26 cellular contexts compared by ENCODE assay signal in the genomic region with DNA sequence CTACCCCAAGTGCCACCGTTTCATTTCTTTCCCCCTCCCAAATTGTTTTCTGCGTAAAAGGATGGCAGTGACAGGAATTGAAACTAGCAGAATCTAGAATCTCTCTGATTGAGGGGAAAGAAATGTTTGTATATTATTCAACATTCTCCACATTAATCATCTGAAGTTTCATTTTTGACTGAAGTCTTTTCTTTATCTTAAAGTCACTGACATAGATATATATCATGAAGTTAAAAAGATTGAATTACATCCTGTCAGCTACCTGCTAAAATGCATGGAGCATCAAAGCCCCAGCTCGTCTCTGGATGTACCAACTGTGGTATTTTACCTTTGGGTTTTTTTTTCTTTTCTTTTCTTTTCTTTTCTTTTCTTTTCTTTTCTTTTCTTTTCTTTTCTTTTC.
DNase-seq lines count a peak whose midpoint lies in the region; ATAC-seq and TF ChIP-seq lines count a peak whose summit lies in the region.
"Had no signal": no experiment of that assay in that cellular context is flagged by ENCODE, and none has a peak within 500 bp of the region (broad histone marks: within the 10 kb centered on the region; RNA-seq: fewer than 3 reads in every experiment).

No MANE protein-coding gene starts in this region.

- H3K27ac ChIP-seq in prostate gland, result no peak overlapping the region
- H3K27ac ChIP-seq: BLaER1 had no signal

- POLR2A ChIA-PET in activated CD8-positive, alpha-beta T cell treated with anti-CD3 and anti-CD28 coated beads for 36 hours (lab: Charles Lee), result no interaction called here
- POLR2A ChIA-PET in activated CD8-positive, alpha-beta T cell treated with anti-CD3 and anti-CD28 coated beads, Interleukin-2, amount 10 ng/mL, durations not matched to agents 7 days and 5 days (lab: Charles Lee), result no interaction called here

- CTCF ChIA-PET in activated CD8-positive, alpha-beta T cell treated with anti-CD3 and anti-CD28 coated beads for 36 hours (lab: Charles Lee), result no interaction called here
- CTCF ChIA-PET in activated CD8-positive, alpha-beta T cell treated with anti-CD3 and anti-CD28 coated beads, Interleukin-2, amount 10 ng/mL, durations not matched to agents 7 days and 5 days (lab: Charles Lee), result no interaction called here
- CTCF ChIA-PET in activated naive CD4-positive, alpha-beta T cell treated with anti-CD3 and anti-CD28 coated beads for 36 hours (lab: Charles Lee), result no interaction called here

- peak overlapping the region; percentile 2 for H3K27ac Mint-ChIP-seq in activated CD8-positive, alpha-beta T cell treated with anti-CD3 and anti-CD28 coated beads for 36 hours
- no peak overlapping the region for H3K27ac Mint-ChIP-seq in activated CD8-positive, alpha-beta T cell treated with anti-CD3 and anti-CD28 coated beads, Interleukin-2, amount 10 ng/mL, durations not matched to agents 7 days and 5 days
- no peak overlapping the region for H3K27ac Mint-ChIP-seq in activated naive CD4-positive, alpha-beta T cell treated with anti-CD3 and anti-CD28 coated beads for 36 hours
- H3K27ac Mint-ChIP-seq in stimulated activated naive CD8-positive, alpha-beta T cell treated with anti-CD3 and anti-CD28 coated beads, Interleukin-15, amount 100 ng/mL, for 72 hours, result no peak overlapping the region
- no peak overlapping the region for H3K27ac Mint-ChIP-seq in activated T-helper 17 cell treated with anti-CD3 and anti-CD28 coated beads, Interleukin-2, amount 50 U/mL, for 72 hours
- H3K27ac Mint-ChIP-seq: CD14-positive monocyte; CD4-positive, alpha-beta memory T cell; CD4-positive, CD25-positive, alpha-beta regulatory T cell; CD8-positive, alpha-beta memory T cell had no signal

- TF ChIP-seq POLR2A in prostate gland (IDR thresholded peaks at IDR 0.05), result no peak

- no peaks in the 10 kb centered on the region for H3K27me3 ChIP-seq in prostate gland (replicated peaks; ENCODE audit: insufficient read depth)
- H3K27me3 ChIP-seq: BE2C, BLaER1 had no signal

- no peaks in the 10 kb centered on the region for H3K27me3 Mint-ChIP-seq in activated CD8-positive, alpha-beta T cell treated with anti-CD3 and anti-CD28 coated beads for 36 hours
- H3K27me3 Mint-ChIP-seq in activated CD8-positive, alpha-beta T cell treated with anti-CD3 and anti-CD28 coated beads, Interleukin-2, amount 10 ng/mL, durations not matched to agents 7 days and 5 days (ENCODE audit: low read depth), result no peaks in the 10 kb centered on the region
- peaks cover 5% of the 10 kb centered on the region for H3K27me3 Mint-ChIP-seq in activated naive CD4-positive, alpha-beta T cell treated with anti-CD3 and anti-CD28 coated beads for 36 hours (ENCODE audit: low read depth)
- no peaks in the 10 kb centered on the region for H3K27me3 Mint-ChIP-seq in stimulated activated naive CD8-positive, alpha-beta T cell treated with anti-CD3 and anti-CD28 coated beads, Interleukin-15, amount 100 ng/mL, for 72 hours
- H3K27me3 Mint-ChIP-seq in activated T-helper 17 cell treated with anti-CD3 and anti-CD28 coated beads, Interleukin-2, amount 50 U/mL, for 72 hours, result no peaks in the 10 kb centered on the region
- H3K27me3 Mint-ChIP-seq: CD4-positive, alpha-beta memory T cell; CD4-positive, CD25-positive, alpha-beta regulatory T cell; CD8-positive, alpha-beta memory T cell had no signal

- WGBS in prostate gland, result 57% methylated on average over 3 of the region's 3 CpGs

- no peak overlapping the region for H3K4me3 ChIP-seq in prostate gland
- H3K4me3 ChIP-seq: BLaER1, GM12878 had no signal

- no peaks in the 10 kb centered on the region for H3K36me3 Mint-ChIP-seq in activated CD8-positive, alpha-beta T cell treated with anti-CD3 and anti-CD28 coated beads for 36 hours (ENCODE audit: low read depth)
- H3K36me3 Mint-ChIP-seq in activated CD8-positive, alpha-beta T cell treated with anti-CD3 and anti-CD28 coated beads, Interleukin-2, amount 10 ng/mL, durations not matched to agents 7 days and 5 days (ENCODE audit: low read depth), result no peaks in the 10 kb centered on the region
- H3K36me3 Mint-ChIP-seq in activated naive CD4-positive, alpha-beta T cell treated with anti-CD3 and anti-CD28 coated beads for 36 hours (ENCODE audit: low read depth), result no peaks in the 10 kb centered on the region
- no peaks in the 10 kb centered on the region for H3K36me3 Mint-ChIP-seq in activated T-helper 17 cell treated with anti-CD3 and anti-CD28 coated beads, Interleukin-2, amount 50 U/mL, for 72 hours (ENCODE audit: low read depth)
- H3K36me3 Mint-ChIP-seq: CD14-positive monocyte; CD4-positive, alpha-beta memory T cell; CD4-positive, CD25-positive, alpha-beta regulatory T cell; CD8-positive, alpha-beta memory T cell had no signal

- no peaks in the 10 kb centered on the region for H3K4me1 Mint-ChIP-seq in activated CD8-positive, alpha-beta T cell treated with anti-CD3 and anti-CD28 coated beads for 36 hours (ENCODE audit: low read depth)
- no peaks in the 10 kb centered on the region for H3K4me1 Mint-ChIP-seq in activated CD8-positive, alpha-beta T cell treated with anti-CD3 and anti-CD28 coated beads, Interleukin-2, amount 10 ng/mL, durations not matched to agents 7 days and 5 days (ENCODE audit: low read depth)
- peaks cover 15% of the 10 kb centered on the region for H3K4me1 Mint-ChIP-seq in activated naive CD4-positive, alpha-beta T cell treated with anti-CD3 and anti-CD28 coated beads for 36 hours (ENCODE audit: low read depth)
- H3K4me1 Mint-ChIP-seq in stimulated activated naive CD8-positive, alpha-beta T cell treated with anti-CD3 and anti-CD28 coated beads, Interleukin-15, amount 100 ng/mL, for 72 hours, result peaks cover 10% of the 10 kb centered on the region
- no peaks in the 10 kb centered on the region for H3K4me1 Mint-ChIP-seq in activated T-helper 17 cell treated with anti-CD3 and anti-CD28 coated beads, Interleukin-2, amount 50 U/mL, for 72 hours
- H3K4me1 Mint-ChIP-seq: CD14-positive monocyte; CD4-positive, alpha-beta memory T cell; CD4-positive, CD25-positive, alpha-beta regulatory T cell; CD8-positive, alpha-beta memory T cell had no signal

- intact Hi-C loops in activated CD8-positive, alpha-beta T cell treated with anti-CD3 and anti-CD28 coated beads for 36 hours (cut with micrococcal nuclease), result no loop called here
- intact Hi-C loops in activated naive CD4-positive, alpha-beta T cell treated with anti-CD3 and anti-CD28 coated beads for 36 hours (cut with micrococcal nuclease), result loop anchor here (1.0 to 10.0 kb wide), 3 partner anchors 16 to 630 kb away; a partner anchor contains a TSS
- intact Hi-C loops in prostate gland (cut with DNase I), result no loop called here

- H3K9me3 ChIP-seq in prostate gland, result no peaks in the 10 kb centered on the region
- H3K9me3 ChIP-seq: BE2C, BLaER1 had no signal

- DNase-seq in activated CD8-positive, alpha-beta T cell treated with anti-CD3 and anti-CD28 coated beads for 36 hours, result no peak
- DNase-seq in activated CD8-positive, alpha-beta T cell treated with anti-CD3 and anti-CD28 coated beads, Interleukin-2, amount 10 ng/mL, durations not matched to agents 7 days and 5 days, result no peak
- peak; percentile 28 for DNase-seq in activated naive CD4-positive, alpha-beta T cell treated with anti-CD3 and anti-CD28 coated beads for 36 hours
- DNase-seq in activated naive CD4-positive, alpha-beta T cell treated with anti-CD3 and anti-CD28 coated beads, Interleukin-2, amount 50 U/mL, for 16 hours, result no peak
- DNase-seq in stimulated activated naive CD8-positive, alpha-beta T cell treated with anti-CD3 and anti-CD28 coated beads, Interleukin-15, amount 100 ng/mL, for 72 hours, result no peak
- DNase-seq in stimulated activated naive CD8-positive, alpha-beta T cell treated with anti-CD3 and anti-CD28 coated beads, Interleukin-15, Interleukin-2, amounts not matched to agents 100 U/mL and 50 U/mL, for 24 hours, result no peak
- no peak for DNase-seq in prostate gland (ENCODE audit: low spot score)
- DNase-seq: 8988T; ACHN; BE2C; C1 segment of cervical spinal cord; CD4-positive, alpha-beta memory T cell; CD4-positive, CD25-positive, alpha-beta regulatory T cell; CD8-positive, alpha-beta memory T cell; COR-L47; DMS 273 treated with DMSO at 0.1 percent for 48 hours; DMS153; DMS53; DMS79; DND-41; EL; GDM1 had no signal

- H3K36me3 ChIP-seq in prostate gland, result no peaks in the 10 kb centered on the region
- H3K36me3 ChIP-seq: BE2C, BLaER1 had no signal

- TF ChIP-seq CTCF in activated CD8-positive, alpha-beta T cell treated with anti-CD3 and anti-CD28 coated beads for 36 hours (IDR thresholded peaks at IDR 0.05), result no peak
- no peak for TF ChIP-seq CTCF in prostate gland (IDR thresholded peaks at IDR 0.05)

- H3K9me3 Mint-ChIP-seq in activated CD8-positive, alpha-beta T cell treated with anti-CD3 and anti-CD28 coated beads for 36 hours, result no peaks in the 10 kb centered on the region
- H3K9me3 Mint-ChIP-seq in activated CD8-positive, alpha-beta T cell treated with anti-CD3 and anti-CD28 coated beads, Interleukin-2, amount 10 ng/mL, durations not matched to agents 7 days and 5 days (ENCODE audit: insufficient read depth), result no peaks in the 10 kb centered on the region
- H3K9me3 Mint-ChIP-seq in activated naive CD4-positive, alpha-beta T cell treated with anti-CD3 and anti-CD28 coated beads for 36 hours, result no peaks in the 10 kb centered on the region
- H3K9me3 Mint-ChIP-seq in stimulated activated naive CD8-positive, alpha-beta T cell treated with anti-CD3 and anti-CD28 coated beads, Interleukin-15, amount 100 ng/mL, for 72 hours, result no peaks in the 10 kb centered on the region
- peaks cover 6% of the 10 kb centered on the region for H3K9me3 Mint-ChIP-seq in activated T-helper 17 cell treated with anti-CD3 and anti-CD28 coated beads, Interleukin-2, amount 50 U/mL, for 72 hours

- no peaks in the 10 kb centered on the region for H3K4me1 ChIP-seq in prostate gland (replicated peaks)
- H3K4me1 ChIP-seq: BE2C, BLaER1 had no signal

- ATAC-seq in activated CD8-positive, alpha-beta T cell treated with anti-CD3 and anti-CD28 coated beads for 36 hours, result peak; percentile 45
- ATAC-seq in activated CD8-positive, alpha-beta T cell treated with anti-CD3 and anti-CD28 coated beads, Interleukin-2, amount 10 ng/mL, durations not matched to agents 7 days and 5 days, result no peak
- ATAC-seq in stimulated activated naive CD8-positive, alpha-beta T cell treated with anti-CD3 and anti-CD28 coated beads, Interleukin-15, amount 100 ng/mL, for 72 hours, result peak; percentile 67
- no peak for ATAC-seq in stimulated activated naive CD8-positive, alpha-beta T cell treated with anti-CD3 and anti-CD28 coated beads, Interleukin-15, Interleukin-2, amounts not matched to agents 100 U/mL and 50 U/mL, for 24 hours
- ATAC-seq in activated T-helper 17 cell treated with anti-CD3 and anti-CD28 coated beads, Interleukin-2, amount 50 U/mL, for 72 hours (replicated peaks), result peak; percentile 47
- ATAC-seq: GM12878 had no signal

- H3K4me3 Mint-ChIP-seq in activated CD8-positive, alpha-beta T cell treated with anti-CD3 and anti-CD28 coated beads for 36 hours, result no peak overlapping the region
- no peak overlapping the region for H3K4me3 Mint-ChIP-seq in activated CD8-positive, alpha-beta T cell treated with anti-CD3 and anti-CD28 coated beads, Interleukin-2, amount 10 ng/mL, durations not matched to agents 7 days and 5 days
- H3K4me3 Mint-ChIP-seq in activated naive CD4-positive, alpha-beta T cell treated with anti-CD3 and anti-CD28 coated beads for 36 hours, result no peak overlapping the region
- H3K4me3 Mint-ChIP-seq in stimulated activated naive CD8-positive, alpha-beta T cell treated with anti-CD3 and anti-CD28 coated beads, Interleukin-15, amount 100 ng/mL, for 72 hours, result no peak overlapping the region
- no peak overlapping the region for H3K4me3 Mint-ChIP-seq in activated T-helper 17 cell treated with anti-CD3 and anti-CD28 coated beads, Interleukin-2, amount 50 U/mL, for 72 hours
- H3K4me3 Mint-ChIP-seq: CD14-positive monocyte; CD4-positive, alpha-beta memory T cell; CD4-positive, CD25-positive, alpha-beta regulatory T cell; CD8-positive, alpha-beta memory T cell had no signal

Comparison
In these comparisons a context has a peak if more than half of its experiments do, and no peak if none do; other contexts are left out.
1. ATAC-seq: peak in activated CD8-positive, alpha-beta T cell treated with anti-CD3 and anti-CD28 coated beads for 36 hours (single experiment), stimulated activated naive CD8-positive, alpha-beta T cell treated with anti-CD3 and anti-CD28 coated beads, Interleukin-15, amount 100 ng/mL, for 72 hours (single experiment) and activated T-helper 17 cell treated with anti-CD3 and anti-CD28 coated beads, Interleukin-2, amount 50 U/mL, for 72 hours (single experiment); none in activated CD8-positive, alpha-beta T cell treated with anti-CD3 and anti-CD28 coated beads, Interleukin-2, amount 10 ng/mL, durations not matched to agents 7 days and 5 days (single experiment) and stimulated activated naive CD8-positive, alpha-beta T cell treated with anti-CD3 and anti-CD28 coated beads, Interleukin-15, Interleukin-2, amounts not matched to agents 100 U/mL and 50 U/mL, for 24 hours (single experiment).